In genomic region chr1:173436831-173437428, GRCh38 we compare ENCODE assay signal across 19 cellular contexts.
"Had no signal": no experiment of that assay in that cellular context is flagged by ENCODE, and none has a peak within 500 bp of the region (broad histone marks: within the 10 kb centered on the region; RNA-seq: fewer than 3 reads in every experiment).

No MANE protein-coding gene starts in this region.

- DNase-seq: KBM-7; MV-4-11; NCI-H1048; NCI-H1105; NCI-H1417; NCI-H1436 treated with DMSO at 0.1 percent for 48 hours; NCI-H1694; NCI-H187 treated with DMSO at 0.1 percent for 48 hours; NCI-H2029 treated with DMSO at 0.1 percent for 48 hours; NCI-H2171 treated with DMSO at 0.1 percent for 48 hours; NCI-H524 treated with DMSO at 0.1 percent for 48 hours; NCI-H69; NCI-H774; NK-92 treated with Interleukin-12 subunit alpha and Interleukin-12 subunit beta, amount 100 ng/mL, for 24 hours; PC-3; SHP77; SK-N-SH had no signal

- H3K9me3 ChIP-seq: SK-N-SH had no signal

- H3K27ac ChIP-seq: RWPE1 had no signal

- H3K4me2 ChIP-seq: SK-N-SH had no signal

- ATAC-seq: Panc1, PC-3 had no signal

- H3K9ac ChIP-seq: SK-N-SH had no signal
